In genomic region chr7:143757596-143757995, GRCh38 we compare ENCODE assay signal across 6 cellular contexts. TPM values are rescaled to one million over a fixed set of nuclear protein-coding genes. Genes with fewer than 3 reads are reported as not detected.
"Had no signal": no experiment of that assay in that cellular context is flagged by ENCODE, and none has a peak within 500 bp of the region (broad histone marks: within the 10 kb centered on the region; RNA-seq: fewer than 3 reads in every experiment).

Gene CTAGE6 (minus strand): TSS chr7:143757696. CDS start chr7:143757658, 38 bp downstream.

RNA-seq across cellular contexts. Expression of gene CTAGE6, which starts in this region (rescaled TPM):
- total RNA-seq: colonic mucosa, endodermal cell, foreskin keratinocyte, heart left ventricle had no signal
- polyA plus RNA-seq: endothelial cell of umbilical vein, fibroblast of lung, foreskin keratinocyte, heart left ventricle had no signal
